In genomic region chr16:12744860-12745259, GRCh38 we compare ENCODE assay signal across 17 cellular contexts. TPM values are rescaled to one million over a fixed set of nuclear protein-coding genes. Genes with fewer than 3 reads are reported as not detected.
DNase-seq lines count a peak whose midpoint lies in the region; ATAC-seq, FAIRE-seq and TF ChIP-seq lines count a peak whose summit lies in the region.
"Had no signal": no experiment of that assay in that cellular context is flagged by ENCODE, and none has a peak within 500 bp of the region (broad histone marks: within the 10 kb centered on the region; RNA-seq: fewer than 3 reads in every experiment).

No MANE protein-coding gene starts in this region.

- ATAC-seq in GM12878, result no peak

- in situ Hi-C loops in GM12878 (cut with MboI), result no loop called here

- peaks cover 37% of the 10 kb centered on the region for H3K36me3 Mint-ChIP-seq in nephron progenitor cell (ENCODE audit: low read depth)

- no peak overlapping the region for H3K4me3 ChIP-seq in HEK293 (ENCODE audit: low read depth, low read length)
- no peak overlapping the region for H3K4me3 ChIP-seq in GM12878
- H3K4me3 ChIP-seq in H1 (ENCODE audit: extremely low read depth in 1 of 4, insufficient read depth in 2 of 4, low read depth in 3 of 4, low read length in 4 of 4), result no peak overlapping the region

- no peak overlapping the region for H3K4ac ChIP-seq in H1 (replicated peaks; ENCODE audit: insufficient read length, low read depth, low read length)

- SMC1A ChIA-PET in GM12878 (lab: Charles Lee; ENCODE audit: uncharacterized antibody, unreplicated experiment), result no interaction called here

- POLR2A ChIA-PET in HEK293 (lab: Yijun Ruan, JAX) (no interaction called here), GM12878 (lab: Charles Lee) (no interaction called here), H1 (lab: Charles Lee; ENCODE audit: partially characterized antibody) (no interaction called here)

- no peaks in the 10 kb centered on the region for H3K79me1 ChIP-seq in H1 (ENCODE audit: low read depth, low read length)

- 97% methylated on average over 4 of the region's 4 CpGs for WGBS in GM12878 (ENCODE audit: insufficient coverage, insufficient replicate concordance, low lambda C conversion rate, missing lambda C conversion rate)
- WGBS in H1 (ENCODE audit: extremely low coverage in 1 of 2, insufficient coverage in 1 of 2, insufficient read length in 1 of 2, insufficient replicate concordance in 2 of 2, low coverage in 1 of 2, low lambda C conversion rate in 2 of 2, missing lambda C conversion rate in 1 of 2), 2 experiments, result 95% methylated on average over 4 of the region's 4 CpGs; no CpG with 5 or more reads in 1 of the 2 experiments

- H2AFZ ChIP-seq in GM12878 (ENCODE audit: control insufficient read depth, low read depth, low read length) (no peak overlapping the region), H1 (ENCODE audit: low read length) (no peak overlapping the region)

- DNase-seq in GM12878 (ENCODE audit: low read depth, low spot score) (no peak), H1 (ENCODE audit: low read depth in 1 of 2, low spot score in 2 of 2) (no peak), nephron progenitor cell (no peak), NCI-H774 (lab: John Stamatoyannopoulos, UW) (no peak), Kasumi-1 (lab: John Stamatoyannopoulos, UW) (no peak)
- DNase-seq: C1 segment of cervical spinal cord; Calu3; CD4-positive, alpha-beta memory T cell; COR-L47; DMS53; DMS79 treated with DMSO at 0.1 percent for 48 hours; GF-D8; GOT3; H7; HCEC 1CT had no signal

- H2BK20ac ChIP-seq in H1 (ENCODE audit: low read length), result no peak overlapping the region

- H4K20me1 ChIP-seq in GM12878 (ENCODE audit: control insufficient read depth, insufficient read depth) (no peaks in the 10 kb centered on the region), H1 (replicated peaks in 1 of 2; ENCODE audit: control insufficient read depth in 1 of 2, insufficient read depth in 2 of 2, low read length in 2 of 2) (peaks cover 0 to 2% of the 10 kb centered on the region in 2 experiments)

- H4K8ac ChIP-seq in H1 (ENCODE audit: extremely low read depth, insufficient read depth, low read length), result no peak overlapping the region

- H3K36me3 ChIP-seq in HEK293 (ENCODE audit: control insufficient read depth in 2 of 2, insufficient read depth in 1 of 2, low read length in 2 of 2) (no peaks in the 10 kb centered on the region), GM12878 (ENCODE audit: control insufficient read depth in 2 of 2, insufficient read depth in 2 of 2, low read length in 1 of 2) (no peaks in the 10 kb centered on the region), H1 (ENCODE audit: control insufficient read depth in 2 of 4, insufficient read depth in 4 of 4, low read length in 3 of 4) (no peaks in the 10 kb centered on the region)

- TF ChIP-seq CTCF in HEK293 (tag by site-specific recombination; IDR thresholded peaks at IDR 0.05), result no peak
- no peak for TF ChIP-seq CTCF in GM12878 (IDR thresholded peaks at IDR 0.05 in 2 of 3, conservative IDR thresholded peaks at IDR 0.05 in 1 of 3; ENCODE audit: control insufficient read depth in 2 of 3, extremely low read depth in 1 of 3, insufficient read depth in 1 of 3, low read depth in 3 of 3, low read length in 3 of 3)
- no peak for TF ChIP-seq CTCF in H1 (IDR thresholded peaks at IDR 0.05; ENCODE audit: control extremely low read depth in 1 of 3, insufficient read depth in 1 of 3, low read depth in 1 of 3, low read length in 3 of 3)
- no peak for TF ChIP-seq CTCF in nephron progenitor cell (IDR thresholded peaks at IDR 0.05)

- H2BK120ac ChIP-seq in H1 (replicated peaks; ENCODE audit: low read depth, low read length), result no peak overlapping the region

- H3K4me2 ChIP-seq in GM12878 (ENCODE audit: control insufficient read depth, insufficient read depth), result no peak overlapping the region
- H3K4me2 ChIP-seq in H1 (ENCODE audit: insufficient read depth in 1 of 2, low read depth in 2 of 2, low read length in 2 of 2), result no peak overlapping the region

- no peaks in the 10 kb centered on the region for H3K9me3 ChIP-seq in HEK293 (ENCODE audit: control insufficient read depth, insufficient read depth, low read depth, low read length)
- H3K9me3 ChIP-seq in GM12878 (replicated peaks; ENCODE audit: control insufficient read depth, insufficient read depth, low read length), result peaks cover 10% of the 10 kb centered on the region; the same call in 2 of the 3 replicates
- H3K9me3 ChIP-seq in H1 (ENCODE audit: insufficient read depth in 2 of 2, low read depth in 1 of 2, low read length in 1 of 2), result 0 out of 4 replicates have a peak, but pooled peaks cover 0 to 3% of the 10 kb centered on the region in 2 experiments

- no peaks in the 10 kb centered on the region for H3K79me2 ChIP-seq in GM12878 (ENCODE audit: control insufficient read depth, insufficient read depth, low read length)
- H3K79me2 ChIP-seq in H1 (ENCODE audit: control insufficient read depth in 1 of 2, insufficient read depth in 2 of 2, low read length in 2 of 2), result no peaks in the 10 kb centered on the region

- no peak overlapping the region for H2BK12ac ChIP-seq in H1 (ENCODE audit: low read depth, low read length)

- H3K4me1 Mint-ChIP-seq in nephron progenitor cell, result peaks cover 22% of the 10 kb centered on the region

- H3K23me2 ChIP-seq in H1 (ENCODE audit: low read depth, low read length), result no peaks in the 10 kb centered on the region

- H3K27me3 ChIP-seq in GM12878 (replicated peaks in 1 of 2; ENCODE audit: control insufficient read depth in 2 of 2, insufficient read depth in 2 of 2, low read length in 1 of 2) (no peaks in the 10 kb centered on the region), H1 (replicated peaks in 1 of 4; ENCODE audit: control insufficient read depth in 3 of 4, extremely low read depth in 1 of 4, insufficient read depth in 3 of 4, low read length in 3 of 4) (no peaks in the 10 kb centered on the region)

- TF ChIP-seq POLR2A in GM12878 (IDR thresholded peaks at IDR 0.05; ENCODE audit: low read depth, low read length), result no peak
- TF ChIP-seq POLR2A in H1 (IDR thresholded peaks at IDR 0.05; ENCODE audit: control extremely low read depth in 1 of 2, low read depth in 2 of 2, low read length in 2 of 2), result no peak

- H3K9ac ChIP-seq in GM12878 (ENCODE audit: control insufficient read depth, insufficient read depth, low read length) (no peak overlapping the region), H1 (replicated peaks in 1 of 4; ENCODE audit: extremely low read depth in 1 of 4, low read depth in 3 of 4, low read length in 3 of 4) (no peak overlapping the region)

- H3K27me3 Mint-ChIP-seq in nephron progenitor cell (ENCODE audit: low read depth, poor library complexity), result no peaks in the 10 kb centered on the region
- H3K27me3 Mint-ChIP-seq: CD4-positive, alpha-beta memory T cell had no signal

- intact Hi-C loops in GM12878 (cut with micrococcal nuclease; ENCODE audit: unreplicated experiment), result no loop called here

- H2AK5ac ChIP-seq in H1 (ENCODE audit: low read depth, low read length), result 0 out of 2 replicates have a peak overlapping the region, but pooled peaks have one; percentile 39

- no peak overlapping the region for H3K14ac ChIP-seq in H1 (ENCODE audit: insufficient read length)

- no peaks in the 10 kb centered on the region for H3K4me1 ChIP-seq in HEK293 (ENCODE audit: control insufficient read depth, insufficient read depth, low read length)
- H3K4me1 ChIP-seq in GM12878 (ENCODE audit: control insufficient read depth, insufficient read depth, low read length), result peaks cover 7% of the 10 kb centered on the region; the same call in 1 of the 2 replicates
- H3K4me1 ChIP-seq in H1 (replicated peaks in 1 of 4; ENCODE audit: control insufficient read depth in 3 of 4, insufficient read depth in 4 of 4, low read length in 3 of 4), result no peaks in the 10 kb centered on the region

- TF ChIP-seq RAD21 in GM12878 (IDR thresholded peaks at IDR 0.05; ENCODE audit: insufficient read depth, low read depth, low read length) (no peak), H1 (IDR thresholded peaks at IDR 0.05 in 1 of 2, conservative IDR thresholded peaks at IDR 0.05 in 1 of 2; ENCODE audit: low read depth in 2 of 2, low read length in 2 of 2) (no peak)

- no peak overlapping the region for H3K23ac ChIP-seq in H1 (ENCODE audit: insufficient read length)

- no peak overlapping the region for H4K91ac ChIP-seq in H1 (replicated peaks; ENCODE audit: insufficient read length, low read length)

- H3K27ac ChIP-seq in HEK293 (ENCODE audit: extremely low read depth, low read depth, low read length) (no peak overlapping the region), GM12878 (ENCODE audit: control insufficient read depth, insufficient read depth) (no peak overlapping the region), H1 (ENCODE audit: low read depth, low read length) (no peak overlapping the region)

- RAD21 ChIA-PET in GM12878 (lab: Charles Lee; ENCODE audit: unreplicated experiment), result no interaction called here

- no peak overlapping the region for H3K18ac ChIP-seq in H1 (ENCODE audit: extremely low read depth, low read length)

- peaks cover 31% of the 10 kb centered on the region for H3K9me3 Mint-ChIP-seq in nephron progenitor cell

- no peak for FAIRE-seq in GM12878 (lab: Jason Lieb, UNC)
- no peak for FAIRE-seq in H1 (lab: Jason Lieb, UNC)
- FAIRE-seq: GM12892 had no signal

- CTCF ChIA-PET in HEK293 (lab: Yijun Ruan, JAX) (no interaction called here), GM12878 (lab: Yijun Ruan, JAX) (no interaction called here), H1 (lab: Charles Lee; ENCODE audit: partially characterized antibody) (interaction anchor here (1.4 kb wide), 1 partner anchor 12 kb away, joined by 3 read pairs; no protein-coding TSS in a partner anchor)

- no peak overlapping the region for H3K56ac ChIP-seq in H1 (replicated peaks; ENCODE audit: insufficient read length, low read depth, low read length)

- TF ChIP-seq EP300 in GM12878 (IDR thresholded peaks at IDR 0.05; ENCODE audit: borderline replicate concordance in 1 of 2, control insufficient read depth in 1 of 2, low read depth in 2 of 2, low read length in 2 of 2) (no peak), H1 (IDR thresholded peaks at IDR 0.05; ENCODE audit: borderline replicate concordance in 1 of 2, low read depth in 2 of 2, low read length in 2 of 2) (no peak)

- no TSS peak for BruUV-seq in GM12878 (replicated peaks; lab: Mats Ljungman, UMichigan)

- no peak overlapping the region for H2BK5ac ChIP-seq in H1 (ENCODE audit: low read depth, low read length)

- H3K27ac Mint-ChIP-seq in nephron progenitor cell, result peak overlapping the region; percentile 60

- no peak overlapping the region for H3K4me3 Mint-ChIP-seq in nephron progenitor cell

- no peak overlapping the region for H2BK15ac ChIP-seq in H1 (ENCODE audit: low read length)

- no peak overlapping the region for H4K5ac ChIP-seq in H1 (ENCODE audit: insufficient read length, low read depth, low read length)

RNA-seq across cellular contexts. Expression of gene CPPED1, which starts 58.8 kb away (rescaled TPM):
- 14.3 and 22.2 TPM in 2 replicates for total RNA-seq in GM12878 (2013; cell fraction: nucleolus; rRNA removed)
- 7.1 and 8.2 TPM in 2 replicates for total RNA-seq in GM12878 (2014; rRNA removed)
- 18.1 and 18.2 TPM in 2 replicates for total RNA-seq in GM12878 (2014; rRNA removed; fragmentation: Illumina TruSeq; extraction: Trizol)
- total RNA-seq in GM12878 (2021), result 20.2 and 22.0 TPM in 2 replicates
- 2.5 TPM for polyA plus RNA-seq in GM12878 (2011; ENCODE audit: low read depth)
- polyA plus RNA-seq in GM12878 (2011; rRNA removed), result 12.6 and 16.1 TPM in 2 replicates
- polyA plus RNA-seq in GM12878 (2011; cell fraction: cytosol; rRNA removed), result 8.2 and 8.7 TPM in 2 replicates
- 4.7 and 9.3 TPM in 2 replicates for polyA plus RNA-seq in GM12878 (2011; cell fraction: nucleus; rRNA removed)
- 5.1 and 5.7 TPM in 2 replicates for polyA plus RNA-seq in GM12878 (2012)
- 23.4 and 24.8 TPM in 2 replicates for polyA plus RNA-seq in GM12878 (2014; fragmentation: Illumina TruSeq; extraction: Trizol)
- polyA plus RNA-seq in GM12878 (2014; fragmentation: Nextera tagmentation; extraction: Ambion mirVana), result 10 to 100 TPM; 11.4 to 12.3 TPM
- 13.2 and 13.8 TPM in 2 replicates for polyA plus RNA-seq in GM12878 (2014; rRNA removed)
- polyA plus RNA-seq in GM12878 (2016; fragmentation: Nextera tagmentation; extraction: Ambion mirVana), result 10 to 100 TPM; 36.5 to 39.0 TPM
- polyA minus RNA-seq in GM12878 (2011; rRNA and poly(A)+ RNA removed), result 8.2 and 10.5 TPM in 2 replicates
- 3.0 and 3.2 TPM in 2 replicates for polyA minus RNA-seq in GM12878 (2011; cell fraction: cytosol; rRNA and poly(A)+ RNA removed)
- polyA minus RNA-seq in GM12878 (2011; cell fraction: nucleus; rRNA and poly(A)+ RNA removed), result 4.1 and 9.8 TPM in 2 replicates
- 11.2 and 11.5 TPM in 2 replicates for total RNA-seq in H1 (2021; fragmentation: NEBNext Ultra II Directional; extraction: Animal tissue kit (Norgen Biotek cat#: 25700))
- 3.5 and 4.5 TPM in 2 replicates for polyA plus RNA-seq in H1 (2011; rRNA removed)
- polyA plus RNA-seq in H1 (2011; cell fraction: cytosol; rRNA removed), result 4.4 TPM
- 3.1 TPM for polyA plus RNA-seq in H1 (2011; cell fraction: nucleus; rRNA removed)
- 3.5 to 6.4 TPM (median 5.4 TPM) in 4 replicates for polyA plus RNA-seq in H1 (2012, experiment 1 of 2)
- polyA plus RNA-seq in H1 (2012, experiment 2 of 2), result 1.5 TPM
- 6.4 TPM for polyA plus RNA-seq in H1 (2013, experiment 1 of 2)
- 5.9 TPM for polyA plus RNA-seq in H1 (2013, experiment 2 of 2)
- polyA minus RNA-seq in H1 (2011; rRNA and poly(A)+ RNA removed), result 7.0 and 9.9 TPM in 2 replicates
- polyA minus RNA-seq in H1 (2011; cell fraction: cytosol; rRNA and poly(A)+ RNA removed), result 3.7 TPM
- polyA minus RNA-seq in H1 (2011; cell fraction: nucleus; rRNA and poly(A)+ RNA removed), result 8.0 TPM
- total RNA-seq: Calu3 had no signal
